36 cellular contexts compared by ENCODE assay signal in genomic region chr17:41076788-41077187, GRCh38. TPM values are rescaled to one million over a fixed set of nuclear protein-coding genes. Genes with fewer than 3 reads are reported as not detected.
"Had no signal": no experiment of that assay in that cellular context is flagged by ENCODE, and none has a peak within 500 bp of the region (broad histone marks: within the 10 kb centered on the region; RNA-seq: fewer than 3 reads in every experiment).

No MANE protein-coding gene starts in this region.

- H3K27ac ChIP-seq: neural progenitor cell, ovary, parathyroid adenoma, psoas muscle, skin epidermis, spleen, suprapubic skin, testis, tibial artery, transverse colon, upper lobe of right lung, uterus had no signal

- H3K79me2 ChIP-seq: parathyroid adenoma had no signal

- H3K9me3 ChIP-seq: ovary, psoas muscle, spleen, suprapubic skin, testis, tibial artery, transverse colon, upper lobe of right lung, uterus had no signal

- H3K36me3 ChIP-seq: neural progenitor cell, ovary, spleen, suprapubic skin, tibial artery, transverse colon, upper lobe of right lung, uterus had no signal

- H3K27me3 ChIP-seq: neural progenitor cell, ovary, suprapubic skin, testis, tibial artery, upper lobe of right lung, uterus had no signal

- H3K4me2 ChIP-seq: neural progenitor cell, smooth muscle cell had no signal

- H3K4me3 Mint-ChIP-seq: naive thymus-derived CD4-positive, alpha-beta T cell; nephron; neural progenitor cell; stimulated activated memory B cell treated with anti-CD40 and anti-IgM and Interleukin-4, amounts not matched to agents 10 μg/mL and 1 μg/mL and 100 μg/mL, for 72 hours; stimulated activated naive CD8-positive, alpha-beta T cell treated with anti-CD3 and anti-CD28 coated beads, Interleukin-15, amount 100 ng/mL, for 72 hours; type B pancreatic cell had no signal

- H3K4me1 ChIP-seq: neural progenitor cell, parathyroid adenoma, psoas muscle, spleen, suprapubic skin, testis, tibial artery, transverse colon, upper lobe of right lung, uterus had no signal

- H3K27ac Mint-ChIP-seq: nephron; neural progenitor cell; progenitor cell of endocrine pancreas; stimulated activated memory B cell treated with anti-CD40 and anti-IgM and Interleukin-4, amounts not matched to agents 10 μg/mL and 1 μg/mL and 100 μg/mL, for 72 hours; stimulated activated naive CD8-positive, alpha-beta T cell treated with anti-CD3 and anti-CD28 coated beads, Interleukin-15, amount 100 ng/mL, for 72 hours; type B pancreatic cell had no signal

- H3K36me3 Mint-ChIP-seq: neural progenitor cell; stimulated activated memory B cell treated with anti-CD40 and anti-IgM and Interleukin-4, amounts not matched to agents 10 μg/mL and 1 μg/mL and 100 μg/mL, for 72 hours had no signal

- H2AFZ ChIP-seq: neural progenitor cell, parathyroid adenoma had no signal

- ATAC-seq: naive thymus-derived CD4-positive, alpha-beta T cell; psoas muscle; right cardiac atrium; sciatic nerve; stimulated activated memory B cell treated with anti-CD40 and anti-IgM and Interleukin-4, amounts not matched to agents 10 μg/mL and 1 μg/mL and 100 μg/mL, for 72 hours; stimulated activated naive CD8-positive, alpha-beta T cell treated with anti-CD3 and anti-CD28 coated beads, Interleukin-15, amount 100 ng/mL, for 72 hours; stimulated activated naive CD8-positive, alpha-beta T cell treated with anti-CD3 and anti-CD28 coated beads, Interleukin-15, Interleukin-2, amounts not matched to agents 100 U/mL and 50 U/mL, for 24 hours; upper lobe of right lung had no signal

- DNase-seq: naive thymus-derived CD4-positive, alpha-beta T cell; occipital lobe; ovary; posterior cingulate gyrus; psoas muscle; right cardiac atrium; spleen; stimulated activated CD4-positive, alpha-beta T cell treated with anti-CD3 and anti-CD28 coated beads, Interleukin-12 subunit alpha, Interleukin-12 subunit beta, amount 100 ng/mL, for 4 hours; stimulated activated CD4-positive, alpha-beta T cell treated with anti-CD3 and anti-CD28 coated beads, Interleukin-1b, Interleukin-23, amount 100 ng/mL, for 48 hours; stimulated activated CD4-positive, alpha-beta T cell treated with anti-CD3 and anti-CD28 coated beads, Interleukin-4, amount 100 ng/mL, for 1 hour; stimulated activated CD4-positive, alpha-beta T cell treated with anti-CD3 and anti-CD28 coated beads, Interleukin-4, amount 100 ng/mL, for 4 hours; stimulated activated CD8-positive, alpha-beta memory T cell treated with anti-CD3 and anti-CD28 coated beads, Interleukin-4, amount 100 ng/mL, for 48 hours; stimulated activated naive CD4-positive, alpha-beta T cell; stimulated activated naive CD8-positive, alpha-beta T cell treated with anti-CD3 and anti-CD28 coated beads, Interleukin-15, amount 100 ng/mL, for 72 hours; stimulated activated naive CD8-positive, alpha-beta T cell treated with anti-CD3 and anti-CD28 coated beads, Interleukin-15, Interleukin-2, amounts not matched to agents 100 U/mL and 50 U/mL, for 24 hours; substantia nigra; testis; tibial artery; transverse colon; upper lobe of right lung; uterus had no signal

- H3K9ac ChIP-seq: neural progenitor cell, parathyroid adenoma had no signal

- H3K4me1 Mint-ChIP-seq: nephron; neural progenitor cell; stimulated activated memory B cell treated with anti-CD40 and anti-IgM and Interleukin-4, amounts not matched to agents 10 μg/mL and 1 μg/mL and 100 μg/mL, for 72 hours; stimulated activated naive CD8-positive, alpha-beta T cell treated with anti-CD3 and anti-CD28 coated beads, Interleukin-15, amount 100 ng/mL, for 72 hours had no signal

- H3K4me3 ChIP-seq: neural progenitor cell, ovary, psoas muscle, skin epidermis, smooth muscle cell, spleen, suprapubic skin, testis, tibial artery, transverse colon, upper lobe of right lung, uterus had no signal

- H3K9me3 Mint-ChIP-seq: neural progenitor cell, type B pancreatic cell had no signal

RNA-seq across cellular contexts. Expression of gene KRTAP4-7, which starts 7.2 kb away (rescaled TPM):
- total RNA-seq: naive thymus-derived CD4-positive, alpha-beta T cell; occipital lobe; ovary; progenitor cell of endocrine pancreas; psoas muscle; renal cortical epithelial cell; right cardiac atrium; sciatic nerve; smooth muscle cell; spleen; testis; transverse colon; upper lobe of right lung; urinary bladder; uterus had no signal
- polyA plus RNA-seq: naive thymus-derived CD4-positive, alpha-beta T cell; neural cell; ovary; psoas muscle; right cardiac atrium; smooth muscle cell; spleen; thymus; urinary bladder had no signal

RNA-seq across cellular contexts. Expression of gene KRTAP2-4, which starts 11.1 kb away (rescaled TPM):
- total RNA-seq: naive thymus-derived CD4-positive, alpha-beta T cell; occipital lobe; osteoblast; ovary; progenitor cell of endocrine pancreas; psoas muscle; renal cortical epithelial cell; right cardiac atrium; sciatic nerve; smooth muscle cell; spleen; testis; transverse colon; upper lobe of right lung; urinary bladder; uterus had no signal
- polyA plus RNA-seq: naive thymus-derived CD4-positive, alpha-beta T cell; neural cell; ovary; psoas muscle; right cardiac atrium; smooth muscle cell; spleen; thymus; urinary bladder had no signal

RNA-seq across cellular contexts. Expression of gene KRTAP2-3, which starts 16.9 kb away (rescaled TPM):
- total RNA-seq: naive thymus-derived CD4-positive, alpha-beta T cell; occipital lobe; osteoblast; ovary; progenitor cell of endocrine pancreas; psoas muscle; right cardiac atrium; sciatic nerve; spleen; testis; transverse colon; upper lobe of right lung; urinary bladder; uterus had no signal
- polyA plus RNA-seq: naive thymus-derived CD4-positive, alpha-beta T cell; neural cell; ovary; psoas muscle; right cardiac atrium; spleen; urinary bladder had no signal

RNA-seq across cellular contexts. Expression of gene KRTAP4-8, which starts 21.2 kb away (rescaled TPM):
- total RNA-seq: naive thymus-derived CD4-positive, alpha-beta T cell; occipital lobe; osteoblast; ovary; progenitor cell of endocrine pancreas; psoas muscle; renal cortical epithelial cell; right cardiac atrium; sciatic nerve; smooth muscle cell; spleen; testis; transverse colon; upper lobe of right lung; urinary bladder; uterus had no signal
- polyA plus RNA-seq: naive thymus-derived CD4-positive, alpha-beta T cell; neural cell; ovary; psoas muscle; right cardiac atrium; smooth muscle cell; spleen; urinary bladder had no signal

RNA-seq across cellular contexts. Expression of gene KRTAP2-2, which starts 21.8 kb away (rescaled TPM):
- total RNA-seq: naive thymus-derived CD4-positive, alpha-beta T cell; occipital lobe; osteoblast; ovary; progenitor cell of endocrine pancreas; psoas muscle; right cardiac atrium; sciatic nerve; smooth muscle cell; spleen; testis; transverse colon; upper lobe of right lung; urinary bladder; uterus had no signal
- polyA plus RNA-seq: naive thymus-derived CD4-positive, alpha-beta T cell; neural cell; ovary; psoas muscle; right cardiac atrium; smooth muscle cell; spleen; thymus; urinary bladder had no signal
